In the genomic region with DNA sequence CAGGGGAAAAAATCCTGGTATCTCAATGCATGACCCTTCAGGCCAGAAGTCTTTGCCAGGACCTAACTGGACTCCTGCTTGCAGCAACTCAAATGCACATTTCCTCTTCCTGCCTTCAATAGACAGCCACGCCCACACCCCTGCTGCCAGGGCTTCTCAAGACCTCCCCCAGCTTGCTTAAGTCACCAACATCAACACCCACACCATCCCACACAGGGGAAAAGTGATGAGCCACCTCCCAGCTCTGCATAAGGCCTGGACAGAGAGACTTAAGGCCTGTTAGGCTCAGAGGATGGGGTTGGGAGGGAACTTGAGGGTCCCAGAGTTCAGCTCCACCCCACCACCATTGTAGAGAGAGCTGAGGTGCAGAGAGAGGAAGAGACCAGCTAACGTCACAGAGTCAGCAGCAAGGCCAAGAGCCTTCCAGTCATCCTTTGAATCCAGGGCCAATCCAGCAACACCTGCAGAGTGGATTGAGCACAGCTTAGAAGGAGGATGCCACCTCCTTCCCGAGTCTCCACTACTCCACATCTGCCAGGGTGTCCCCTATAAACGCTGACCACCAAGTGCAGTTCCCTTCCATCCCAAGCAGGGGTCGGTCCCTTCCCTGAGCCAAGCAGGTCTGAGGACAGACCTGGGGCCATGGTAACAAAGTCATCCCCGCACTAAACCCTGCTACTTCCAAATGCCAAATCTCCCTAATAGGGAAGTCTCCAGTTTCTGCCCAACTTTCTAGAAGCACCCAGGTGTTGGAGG, we compare ENCODE assay signal across 8 cellular contexts. TPM values are rescaled to one million over a fixed set of nuclear protein-coding genes. Genes with fewer than 3 reads are reported as not detected.
A peak's percentile ranks its signal among the peaks of the same experiment; 100 is the strongest.
DNase-seq lines count a peak whose midpoint lies in the region; ATAC-seq and TF ChIP-seq lines count a peak whose summit lies in the region.

No MANE protein-coding gene starts in this region.

- TF ChIP-seq CTCF in fibroblast of the aortic adventitia (IDR thresholded peaks at IDR 0.05; ENCODE audit: insufficient read depth, low read length) (no peak), coronary artery (IDR thresholded peaks at IDR 0.05) (no peak)

- peak overlapping the region in 1 of 2 donors; percentile 58 for H3K27ac ChIP-seq in coronary artery

- DNase-seq in NK-92 (lab: John Stamatoyannopoulos, UW; ENCODE audit: unreplicated experiment) (peak; percentile 7), activated T-cell treated with anti-CD3 and anti-CD28 coated beads for 24 hours (ENCODE audit: low read depth) (peak; percentile 50), fibroblast of the aortic adventitia (ENCODE audit: low read depth) (peak; percentile 89), pulmonary artery endothelial cell (ENCODE audit: low read depth, low spot score) (peak; percentile 54), coronary artery (ENCODE audit: low spot score) (no peak), DMS153 treated with DMSO at 0.1 percent for 48 hours (lab: John Stamatoyannopoulos, UW; ENCODE audit: unreplicated experiment) (no peak)

- no peak overlapping the region for H3K4me3 ChIP-seq in fibroblast of the aortic adventitia (ENCODE audit: low read depth, low read length)
- H3K4me3 ChIP-seq in coronary artery, result no peak overlapping the region

- ATAC-seq in GM18861 (IDR thresholded peaks at IDR 0.05; ENCODE audit: unreplicated experiment) (peak; percentile 45), HG03378 (IDR thresholded peaks at IDR 0.05; ENCODE audit: unreplicated experiment) (no peak)

RNA-seq across cellular contexts. Expression of gene KDM2B, which starts 50.0 kb away (rescaled TPM):
- total RNA-seq in fibroblast of the aortic adventitia (ENCODE audit: low replicate concordance) (26.8 and 29.8 TPM in 2 replicates), pulmonary artery endothelial cell (27.8 and 30.5 TPM in 2 replicates)

Comparison
In these comparisons a context has a peak if more than half of its experiments do, and no peak if none do; other contexts are left out.
1. DNase-seq: peak in NK-92 (single experiment), activated T-cell treated with anti-CD3 and anti-CD28 coated beads for 24 hours (single experiment), fibroblast of the aortic adventitia (single experiment) and pulmonary artery endothelial cell (single experiment); none in coronary artery (single experiment) and DMS153 treated with DMSO at 0.1 percent for 48 hours (single experiment).